Comparison of ENCODE assay signal across 20 cellular contexts in genomic region chr21:34333150-34333739, GRCh38. TPM values are rescaled to one million over a fixed set of nuclear protein-coding genes. Genes with fewer than 3 reads are reported as not detected.
DNase-seq lines count a peak whose midpoint lies in the region; ATAC-seq and TF ChIP-seq lines count a peak whose summit lies in the region.
"Had no signal": no experiment of that assay in that cellular context is flagged by ENCODE, and none has a peak within 500 bp of the region (broad histone marks: within the 10 kb centered on the region; RNA-seq: fewer than 3 reads in every experiment).

No MANE protein-coding gene starts in this region.

- no peaks in the 10 kb centered on the region for H3K4me1 Mint-ChIP-seq in MCF 10A (ENCODE audit: insufficient read depth, unreplicated experiment)
- H3K4me1 Mint-ChIP-seq: activated CD4-positive, alpha-beta T cell treated with anti-CD3 and anti-CD28 coated beads, Interleukin-2, amount 10 ng/mL, durations not matched to agents 7 days and 5 days; CD8-positive, alpha-beta memory T cell had no signal

- CTCF ChIA-PET in MCF 10A (lab: Yijun Ruan, JAX) = interaction anchor here (0.5 to 3.2 kb wide), 3 partner anchors 15 to 513 kb away, joined by 4 to 13 read pairs (median 7); no protein-coding TSS in a partner anchor

- no peak overlapping the region for H3K4me3 Mint-ChIP-seq in MCF 10A (ENCODE audit: unreplicated experiment)
- H3K4me3 Mint-ChIP-seq: activated CD4-positive, alpha-beta T cell treated with anti-CD3 and anti-CD28 coated beads, Interleukin-2, amount 10 ng/mL, durations not matched to agents 7 days and 5 days; activated naive CD8-positive, alpha-beta T cell treated with anti-CD3 and anti-CD28 coated beads, Interleukin-2, amount 10 ng/mL, durations not matched to agents 7 days and 5 days; CD8-positive, alpha-beta memory T cell had no signal

- H3K27me3 Mint-ChIP-seq in MCF 10A (ENCODE audit: insufficient read depth, unreplicated experiment) = peaks cover 2% of the 10 kb centered on the region
- H3K27me3 Mint-ChIP-seq: activated CD4-positive, alpha-beta T cell treated with anti-CD3 and anti-CD28 coated beads, Interleukin-2, amount 10 ng/mL, durations not matched to agents 7 days and 5 days had no signal

- no peak for TF ChIP-seq POLR2A in breast epithelium (IDR thresholded peaks at IDR 0.05)

- no peak for ATAC-seq in activated CD4-positive, CD25-positive, alpha-beta regulatory T cell treated with anti-CD3 and anti-CD28 coated beads, Interleukin-2, amount 50 U/mL, for 24 hours
- ATAC-seq: gastroesophageal sphincter, psoas muscle, Right ventricle myocardium inferior had no signal

- H3K27ac ChIP-seq in breast epithelium (peak overlapping the region; percentile 58 to 61), brain microvascular endothelial cell (no peak overlapping the region)
- H3K27ac ChIP-seq: gastroesophageal sphincter, psoas muscle, thyroid gland had no signal

- in situ Hi-C loops in brain microvascular endothelial cell (cut with HindIII; ENCODE audit: low pct_ligation_motif_present, low sequenced_read_pairs) = no loop called here

- H3K36me3 ChIP-seq in breast epithelium = no peaks in the 10 kb centered on the region
- no peaks in the 10 kb centered on the region for H3K36me3 ChIP-seq in brain microvascular endothelial cell (replicated peaks)
- H3K36me3 ChIP-seq: gastroesophageal sphincter, thyroid gland had no signal

- TF ChIP-seq CTCF in breast epithelium (IDR thresholded peaks at IDR 0.05) (no peak), MCF 10A (IDR thresholded peaks at IDR 0.05; ENCODE audit: unreplicated experiment) (no peak), brain microvascular endothelial cell (IDR thresholded peaks at IDR 0.05; ENCODE audit: low read depth, low read length, missing control alignments) (no peak)

- no peaks in the 10 kb centered on the region for H3K9me3 ChIP-seq in breast epithelium
- H3K9me3 ChIP-seq: gastroesophageal sphincter, psoas muscle, thyroid gland had no signal

- no peak overlapping the region for H3K4me3 ChIP-seq in breast epithelium
- H3K4me3 ChIP-seq in brain microvascular endothelial cell (ENCODE audit: low read depth, low read length) = no peak overlapping the region
- H3K4me3 ChIP-seq: gastroesophageal sphincter, psoas muscle, thyroid gland had no signal

- intact Hi-C loops in breast epithelium (cut with DNase I; ENCODE audit: low total_unique reads) (no loop called here), MCF 10A (cut with micrococcal nuclease) (no loop called here)

- DNase-seq in breast epithelium (ENCODE audit: low spot score in 2 of 2) = peak in 1 of 2 donors; percentile 58
- no peak for DNase-seq in MCF 10A (ENCODE audit: unreplicated experiment)
- peak; percentile 76 for DNase-seq in brain microvascular endothelial cell
- peak; percentile 64 for DNase-seq in myocyte (ENCODE audit: low read depth)
- DNase-seq in ureter (ENCODE audit: low spot score) = no peak
- DNase-seq in middle frontal gyrus (ENCODE audit: extremely low spot score, low spot score) = no peak
- no peak for DNase-seq in cortex of kidney (lab: John Stamatoyannopoulos, UW)
- DNase-seq: 8988T; activated CD4-positive, alpha-beta T cell treated with anti-CD3 and anti-CD28 coated beads, Interleukin-2, amount 10 ng/mL, durations not matched to agents 7 days and 5 days; activated naive CD8-positive, alpha-beta T cell treated with anti-CD3 and anti-CD28 coated beads, Interleukin-2, amount 10 ng/mL, durations not matched to agents 7 days and 5 days; activated T-cell treated with anti-CD3 and anti-CD28 coated beads, Interleukin-2, amount 50 U/mL, for 1 hour; CD8-positive, alpha-beta memory T cell; NK-92 treated with Interleukin-12 subunit alpha and Interleukin-12 subunit beta, amount 100 ng/mL, for 24 hours; psoas muscle; thyroid gland had no signal

- no peak overlapping the region for H3K27ac Mint-ChIP-seq in MCF 10A (ENCODE audit: low read depth, unreplicated experiment)
- H3K27ac Mint-ChIP-seq: activated CD4-positive, alpha-beta T cell treated with anti-CD3 and anti-CD28 coated beads, Interleukin-2, amount 10 ng/mL, durations not matched to agents 7 days and 5 days; activated naive CD8-positive, alpha-beta T cell treated with anti-CD3 and anti-CD28 coated beads, Interleukin-2, amount 10 ng/mL, durations not matched to agents 7 days and 5 days; CD8-positive, alpha-beta memory T cell had no signal

- H3K9me3 Mint-ChIP-seq in MCF 10A (ENCODE audit: unreplicated experiment) = no peaks in the 10 kb centered on the region

- no TSS peak for BruUV-seq in MCF 10A (replicated peaks; lab: Mats Ljungman, UMichigan)

- POLR2A ChIA-PET in MCF 10A (lab: Yijun Ruan, JAX) = interaction anchor here (1.0 kb wide), 1 partner anchor 409 kb away, joined by 3 read pairs; no protein-coding TSS in a partner anchor

- H3K27me3 ChIP-seq in breast epithelium (no peaks in the 10 kb centered on the region), brain microvascular endothelial cell (replicated peaks) (no peaks in the 10 kb centered on the region)
- H3K27me3 ChIP-seq: gastroesophageal sphincter, thyroid gland had no signal

- no peaks in the 10 kb centered on the region for H3K4me1 ChIP-seq in breast epithelium

- no peaks in the 10 kb centered on the region for H3K36me3 Mint-ChIP-seq in MCF 10A (ENCODE audit: insufficient read depth, unreplicated experiment)
- H3K36me3 Mint-ChIP-seq: activated naive CD8-positive, alpha-beta T cell treated with anti-CD3 and anti-CD28 coated beads, Interleukin-2, amount 10 ng/mL, durations not matched to agents 7 days and 5 days had no signal

RNA-seq across cellular contexts. Expression of gene KCNE2, which starts 30.6 kb away (rescaled TPM):
- total RNA-seq in breast epithelium (under 1 TPM in 1 of 3 donors, not detected in 2; 0.66 TPM), MCF 10A (2022) (not detected in 2 replicates), myocyte (0.47 TPM in 1 of 2 replicates, not detected in the other), ureter (not detected)
- polyA plus RNA-seq in myocyte (2012) = 0.45 TPM
- total RNA-seq: activated CD4-positive, alpha-beta T cell treated with anti-CD3 and anti-CD28 coated beads, Interleukin-2, amount 10 ng/mL, durations not matched to agents 7 days and 5 days; activated naive CD8-positive, alpha-beta T cell treated with anti-CD3 and anti-CD28 coated beads, Interleukin-2, amount 10 ng/mL, durations not matched to agents 7 days and 5 days; CD8-positive, alpha-beta memory T cell; G401; mucosa of gallbladder; Right ventricle myocardium inferior had no signal
- polyA plus RNA-seq: CD8-positive, alpha-beta memory T cell had no signal

RNA-seq across cellular contexts. Expression of gene SMIM11, which starts 42.1 kb away (rescaled TPM):
- 10 to 100 TPM in 2 of 3 donors, 1 to 10 TPM in 1; 8.2 to 22.5 (median 16.4) TPM for total RNA-seq in breast epithelium
- total RNA-seq in MCF 10A (2022) = 6.8 and 25.6 TPM in 2 replicates
- total RNA-seq in myocyte = 12.6 and 14.7 TPM in 2 replicates
- 17.9 TPM for polyA plus RNA-seq in myocyte (2012)
- 21.3 TPM for total RNA-seq in ureter
- total RNA-seq: G401 had no signal

Comparison
In these comparisons a context has a peak if more than half of its experiments do, and no peak if none do; other contexts are left out.
1. DNase-seq: peak in brain microvascular endothelial cell (single experiment) and myocyte (single experiment); none in MCF 10A (single experiment), ureter (single experiment), middle frontal gyrus (single experiment) and cortex of kidney (single experiment).